Comparison of ENCODE assay signal across 1 cellular context in genomic region chr1:9233241-9233941, GRCh38.
TF ChIP-seq lines count a peak whose summit lies in the region.

No MANE protein-coding gene starts in this region.

TF ChIP-seq in endothelial cell of umbilical vein, 7 proteins besides CTCF, POLR2A, EP300 and RAD21 (continued from another document):
- TF ChIP-seq EZH2 (IDR thresholded peaks at IDR 0.05; ENCODE audit: borderline replicate concordance, low read depth, low read length, severe bottlenecking), result no peak
- no peak for TF ChIP-seq FOS (IDR thresholded peaks at IDR 0.05; ENCODE audit: borderline replicate concordance, insufficient read depth, low read length)
- TF ChIP-seq GATA2 (IDR thresholded peaks at IDR 0.05; ENCODE audit: insufficient read depth, insufficient read length, low read depth, low read length), result no peak
- TF ChIP-seq MAX (IDR thresholded peaks at IDR 0.05; ENCODE audit: insufficient read depth, insufficient read length), result no peak
- no peak for TF ChIP-seq JUN (IDR thresholded peaks at IDR 0.05; ENCODE audit: borderline replicate concordance, insufficient read depth, insufficient read length, low read depth)
TF ChIP-seq in endothelial cell of umbilical vein: peak in this region for 0.
